Comparison of ENCODE assay signal across 15 cellular contexts in the genomic region with DNA sequence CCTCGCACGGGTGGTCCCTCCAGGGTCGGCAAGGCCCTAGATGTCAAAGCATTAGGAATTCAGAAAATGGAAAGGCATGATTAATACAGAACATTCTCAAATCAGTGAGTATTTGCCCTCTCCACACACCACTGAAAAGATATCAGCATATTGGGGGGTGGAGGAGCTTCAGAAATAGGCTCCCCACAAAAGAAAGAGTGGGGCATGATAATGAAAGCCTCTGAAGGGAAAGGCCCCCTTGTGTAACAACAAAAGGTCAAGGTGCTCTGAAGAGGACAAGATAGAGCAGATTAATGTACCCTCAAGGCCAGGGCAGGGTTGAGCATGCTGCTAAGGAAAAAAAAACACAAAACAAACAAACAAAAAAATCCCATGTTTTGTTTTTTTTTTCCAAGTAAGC. TPM values are rescaled to one million over a fixed set of nuclear protein-coding genes. Genes with fewer than 3 reads are reported as not detected.
DNase-seq lines count a peak whose midpoint lies in the region; ATAC-seq and TF ChIP-seq lines count a peak whose summit lies in the region.
"Had no signal": no experiment of that assay in that cellular context is flagged by ENCODE, and none has a peak within 500 bp of the region (broad histone marks: within the 10 kb centered on the region; RNA-seq: fewer than 3 reads in every experiment).

No MANE protein-coding gene starts in this region.

- peak overlapping the region; percentile 47 for H3K4me2 ChIP-seq in osteoblast (ENCODE audit: insufficient read depth, low read length)
- no peak overlapping the region for H3K4me2 ChIP-seq in Karpas-422 (ENCODE audit: low read depth, low read length, poor library complexity, severe bottlenecking)

- H3K79me2 ChIP-seq in osteoblast (ENCODE audit: insufficient read depth, low read length) (peaks cover 7% of the 10 kb centered on the region), Karpas-422 (ENCODE audit: low read length) (no peaks in the 10 kb centered on the region)

- H2AFZ ChIP-seq in osteoblast (ENCODE audit: low read length): no peak overlapping the region
- H2AFZ ChIP-seq in Karpas-422 (ENCODE audit: low read length): no peak overlapping the region

- H3K36me3 ChIP-seq in heart left ventricle: peaks cover 0 to 49% (median 9%) of the 10 kb centered on the region in 9 donors
- peaks cover 0 to 8% of the 10 kb centered on the region in 2 donors for H3K36me3 ChIP-seq in adrenal gland (replicated peaks in 1 of 2)
- H3K36me3 ChIP-seq in osteoblast (ENCODE audit: insufficient read depth, low read length): peaks cover 63% of the 10 kb centered on the region
- no peaks in the 10 kb centered on the region for H3K36me3 ChIP-seq in thyroid gland
- H3K36me3 ChIP-seq in Karpas-422 (ENCODE audit: insufficient read depth, low read length): no peaks in the 10 kb centered on the region
- H3K36me3 ChIP-seq: cardiac muscle cell, WERI-Rb-1 had no signal

- WGBS in heart left ventricle, 4 donors: 82 to 94% (median 91%) methylated on average over 3 of the region's 3 CpGs
- WGBS in adrenal gland, 4 donors: 44 to 63% (median 52%) methylated on average over 3 of the region's 3 CpGs
- WGBS in thyroid gland, 2 donors: 72 to 80% methylated on average over 3 of the region's 3 CpGs

- H3K4me1 ChIP-seq in heart left ventricle: peaks cover 0 to 56% (median 22%) of the 10 kb centered on the region in 12 donors
- H3K4me1 ChIP-seq in adrenal gland (replicated peaks in 1 of 2): peaks cover 6 to 21% of the 10 kb centered on the region in 2 donors
- peaks cover 61% of the 10 kb centered on the region for H3K4me1 ChIP-seq in osteoblast (ENCODE audit: insufficient read depth, low read length)
- H3K4me1 ChIP-seq in thyroid gland: peaks cover 54 to 57% of the 10 kb centered on the region in 2 donors
- no peaks in the 10 kb centered on the region for H3K4me1 ChIP-seq in Karpas-422 (ENCODE audit: low read length)

- no peaks in the 10 kb centered on the region for H4K20me1 ChIP-seq in osteoblast (ENCODE audit: insufficient read depth, low read length)
- no peaks in the 10 kb centered on the region for H4K20me1 ChIP-seq in Karpas-422 (ENCODE audit: insufficient read depth, low read depth, low read length)

- TF ChIP-seq POLR2A in heart left ventricle (IDR thresholded peaks at IDR 0.05) (no peak), adrenal gland (IDR thresholded peaks at IDR 0.05) (no peak), thyroid gland (IDR thresholded peaks at IDR 0.05) (no peak)

- DNase-seq in heart left ventricle (no peak), Right ventricle myocardium superior (no peak), adrenal gland (peak in 2 of 7 donors; percentile 32 to 55), osteoblast (ENCODE audit: insufficient read length, low spot score, missing footprints) (no peak), thyroid gland (no peak), Karpas-422 (no peak), inferior parietal cortex (ENCODE audit: extremely low spot score) (no peak), NCI-H774 (lab: John Stamatoyannopoulos, UW) (no peak)
- DNase-seq: activated CD8-positive, alpha-beta memory T cell treated with anti-CD3 and anti-CD28 coated beads, Interleukin-2, amount 10 ng/mL, durations not matched to agents 7 days and 5 days; effector CD8-positive, alpha-beta T cell; NCI-H2081 treated with DMSO at 0.1 percent for 48 hours; NCI-H82; posterior cingulate gyrus; WERI-Rb-1 had no signal

- H3K9me3 ChIP-seq in heart left ventricle (peaks cover 0 to 6% (median 0%) of the 10 kb centered on the region in 12 donors), adrenal gland (replicated peaks in 1 of 3) (no peaks in the 10 kb centered on the region), osteoblast (ENCODE audit: low read depth, low read length) (no peaks in the 10 kb centered on the region), thyroid gland (no peaks in the 10 kb centered on the region), Karpas-422 (ENCODE audit: low read length) (no peaks in the 10 kb centered on the region)

- H3K27ac ChIP-seq in heart left ventricle (peak overlapping the region in 10 of 12 donors; percentile 5 to 54 (median 40)), adrenal gland (peak overlapping the region in 3 of 5 donors; percentile 36 to 73 (median 72)), osteoblast (ENCODE audit: low read depth, low read length) (peak overlapping the region; percentile 99), thyroid gland (peak overlapping the region; percentile 53 to 90 (median 89)), Karpas-422 (ENCODE audit: low read length) (no peak overlapping the region)
- H3K27ac ChIP-seq: cardiac muscle cell, WERI-Rb-1 had no signal

- H3K4me3 ChIP-seq in heart left ventricle (no peak overlapping the region), adrenal gland (no peak overlapping the region), osteoblast (ENCODE audit: insufficient read depth, low read length) (peak overlapping the region; percentile 4), thyroid gland (replicated peaks in 1 of 3) (no peak overlapping the region), Karpas-422 (ENCODE audit: low read length) (no peak overlapping the region)
- H3K4me3 ChIP-seq: cardiac muscle cell had no signal

- no peak for TF ChIP-seq CTCF in heart left ventricle (IDR thresholded peaks at IDR 0.05)
- no peak for TF ChIP-seq CTCF in adrenal gland (IDR thresholded peaks at IDR 0.05)
- TF ChIP-seq CTCF in osteoblast (IDR thresholded peaks at IDR 0.05; ENCODE audit: extremely low read depth, low read depth, low read length): no peak
- TF ChIP-seq CTCF in thyroid gland (IDR thresholded peaks at IDR 0.05): no peak

- H3K27me3 ChIP-seq in heart left ventricle: no peaks in the 10 kb centered on the region
- H3K27me3 ChIP-seq in adrenal gland: no peaks in the 10 kb centered on the region
- H3K27me3 ChIP-seq in osteoblast (ENCODE audit: insufficient read depth, low read length): no peaks in the 10 kb centered on the region
- no peaks in the 10 kb centered on the region for H3K27me3 ChIP-seq in thyroid gland
- H3K27me3 ChIP-seq in Karpas-422 (ENCODE audit: low read length): no peaks in the 10 kb centered on the region
- H3K27me3 ChIP-seq: cardiac muscle cell had no signal

- H3K9me2 ChIP-seq in Karpas-422 (replicated peaks; ENCODE audit: insufficient read depth, low read length): no peaks in the 10 kb centered on the region

- ATAC-seq in heart left ventricle (no peak), Right ventricle myocardium superior (ENCODE audit: poor library complexity) (no peak)
- ATAC-seq: activated CD8-positive, alpha-beta memory T cell treated with anti-CD3 and anti-CD28 coated beads, Interleukin-2, amount 10 ng/mL, durations not matched to agents 7 days and 5 days had no signal

- no peak overlapping the region for H3K9ac ChIP-seq in Karpas-422 (ENCODE audit: low read length)

- intact Hi-C loops in heart left ventricle (cut with DNase I) (no loop called here), Right ventricle myocardium superior (cut with DNase I) (no loop called here), adrenal gland (cut with DNase I) (no loop called here), thyroid gland (cut with DNase I) (no loop called here)

RNA-seq across cellular contexts. Expression of gene DGKI, which starts 27.2 kb away (rescaled TPM):
- 1 to 10 TPM in 6 of 9 donors, under 1 TPM in 3; 0.40 to 4.6 (median 1.2) TPM for total RNA-seq in heart left ventricle
- under 1 TPM; 0.36 to 0.42 TPM for polyA plus RNA-seq in heart left ventricle
- 1.4 TPM for total RNA-seq in Right ventricle myocardium superior
- total RNA-seq in adrenal gland: 1 to 10 TPM in 5 of 8 donors, under 1 TPM in 3; 0.12 to 4.6 (median 1.2) TPM
- under 1 TPM; 0.48 to 0.71 (median 0.71) TPM for polyA plus RNA-seq in adrenal gland
- total RNA-seq in osteoblast: 19.2 and 23.3 TPM in 2 replicates
- 10 to 100 TPM; 45.1 to 71.0 (median 48.7) TPM for total RNA-seq in thyroid gland
- not detected in 2 replicates for total RNA-seq in Karpas-422 (2014; rRNA removed; shearing (Covaris generic); ENCODE audit: low replicate concordance)
